15 cellular contexts compared by ENCODE assay signal in the genomic region with DNA sequence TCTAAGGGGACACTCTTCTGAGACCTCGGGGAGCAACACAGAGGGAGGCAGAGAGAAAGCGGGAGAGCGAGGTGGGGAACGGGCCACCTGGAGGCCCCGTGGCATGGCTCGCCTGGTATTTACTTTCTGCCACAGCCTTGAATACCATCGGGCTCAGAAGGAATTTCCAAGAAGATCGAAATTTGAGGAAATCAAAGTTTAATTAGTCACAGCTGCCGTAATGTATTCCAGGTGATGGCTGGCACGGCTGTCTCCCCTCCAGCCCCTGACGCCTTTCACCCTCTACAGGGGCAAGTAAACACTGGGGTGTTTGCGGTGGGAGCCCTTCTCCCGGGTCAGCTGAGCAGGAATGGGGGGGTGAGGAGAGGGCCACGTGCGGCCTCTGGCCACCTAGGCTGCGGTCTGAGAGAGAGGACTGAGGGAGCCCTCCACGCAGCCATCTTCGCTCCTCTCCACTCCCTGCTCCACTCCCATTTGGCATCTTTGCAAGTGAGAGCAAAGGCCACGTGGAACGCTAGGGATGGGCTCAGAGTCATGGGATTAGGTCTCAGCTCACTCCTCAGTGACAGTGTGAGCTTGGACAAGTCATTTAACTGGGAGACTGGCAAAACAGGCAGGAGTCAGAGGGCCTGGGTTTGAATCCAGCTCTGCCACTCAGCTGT.
"Had no signal": no experiment of that assay in that cellular context is flagged by ENCODE, and none has a peak within 500 bp of the region (broad histone marks: within the 10 kb centered on the region; RNA-seq: fewer than 3 reads in every experiment).

No MANE protein-coding gene starts in this region.

- H3K27ac ChIP-seq: adrenal gland, psoas muscle, right lobe of liver had no signal

- H3K9me3 Mint-ChIP-seq: central memory CD8-positive, alpha-beta T cell had no signal

- H3K36me3 ChIP-seq: adrenal gland, right lobe of liver had no signal

- H3K27me3 ChIP-seq: right lobe of liver had no signal

- DNase-seq: activated CD8-positive, alpha-beta memory T cell treated with anti-CD3 and anti-CD28 coated beads, Interleukin-2, amount 50 U/mL, for 48 hours; activated naive CD4-positive, alpha-beta T cell treated with Interleukin-2 at 50 U/mL for 16 hours; adrenal gland; effector memory CD8-positive, alpha-beta T cell; hypothalamus; midbrain; psoas muscle; right lobe of liver; stimulated activated CD4-positive, alpha-beta T cell treated with anti-CD3 and anti-CD28 coated beads, Interleukin-12 subunit alpha, Interleukin-12 subunit beta, amount 100 ng/mL, for 4 hours had no signal

- H3K9me3 ChIP-seq: adrenal gland had no signal

- H3K27ac Mint-ChIP-seq: effector memory CD8-positive, alpha-beta T cell; nephron; T-helper 1 cell treated with Interleukin-12 subunit alpha and Interleukin-12 subunit beta and Interleukin-4 antibody, amounts not matched to agents 30 μg/mL and 1 μg/mL, for 36 hours; WTC11 had no signal

- H3K4me3 ChIP-seq: adrenal gland, lung, psoas muscle, right lobe of liver had no signal

- H3K4me3 Mint-ChIP-seq: activated CD8-positive, alpha-beta T cell treated with anti-CD3 and anti-CD28 coated beads, Interleukin-2, amount 10 ng/mL, durations not matched to agents 7 days and 5 days; central memory CD8-positive, alpha-beta T cell; effector memory CD8-positive, alpha-beta T cell; nephron; T-helper 1 cell treated with Interleukin-12 subunit alpha and Interleukin-12 subunit beta and Interleukin-4 antibody, amounts not matched to agents 30 μg/mL and 1 μg/mL, for 36 hours; WTC11 had no signal

- H3K4me1 ChIP-seq: adrenal gland, psoas muscle, right lobe of liver had no signal

- ATAC-seq: effector memory CD8-positive, alpha-beta T cell; right lobe of liver; WTC11 had no signal

- H3K27me3 Mint-ChIP-seq: central memory CD8-positive, alpha-beta T cell had no signal
